In genomic region chr16:70789231-70789926, GRCh38 we compare ENCODE assay signal across 10 cellular contexts. TPM values are rescaled to one million over a fixed set of nuclear protein-coding genes. Genes with fewer than 3 reads are reported as not detected.
DNase-seq lines count a peak whose midpoint lies in the region; ATAC-seq and TF ChIP-seq lines count a peak whose summit lies in the region.
"Had no signal": no experiment of that assay in that cellular context is flagged by ENCODE, and none has a peak within 500 bp of the region (broad histone marks: within the 10 kb centered on the region; RNA-seq: fewer than 3 reads in every experiment).

No MANE protein-coding gene starts in this region.

- 82% methylated on average over 14 of the region's 14 CpGs for WGBS in liver

- no peak for TF ChIP-seq CTCF in colonic mucosa (IDR thresholded peaks at IDR 0.05)
- no peak for TF ChIP-seq CTCF in liver (IDR thresholded peaks at IDR 0.05; ENCODE audit: low read depth, low read length, missing input control)

- H3K36me3 ChIP-seq in colonic mucosa: no peaks in the 10 kb centered on the region
- H3K36me3 ChIP-seq in liver (ENCODE audit: control insufficient read depth in 4 of 4, insufficient read depth in 3 of 4, low read depth in 1 of 4, low read length in 3 of 4): peaks cover 3 to 21% (median 10%) of the 10 kb centered on the region in 4 donors

- H3K27ac ChIP-seq in colonic mucosa: no peak overlapping the region
- H3K27ac ChIP-seq in liver (ENCODE audit: low read depth in 1 of 2, low read length in 2 of 2): no peak overlapping the region

- H3K9ac ChIP-seq in colonic mucosa (ENCODE audit: low read depth in 2 of 2, low read length in 2 of 2) (no peak overlapping the region), liver (ENCODE audit: low read depth in 1 of 2, low read length in 2 of 2) (no peak overlapping the region)

- no peaks in the 10 kb centered on the region for H3K27me3 ChIP-seq in colonic mucosa
- H3K27me3 ChIP-seq in liver (ENCODE audit: control insufficient read depth in 4 of 4, insufficient read depth in 4 of 4, low read length in 3 of 4): no peaks in the 10 kb centered on the region

- TF ChIP-seq RAD21 in liver (IDR thresholded peaks at IDR 0.05): no peak

- DNase-seq in Right ventricle myocardium inferior (ENCODE audit: missing footprints): no peak
- DNase-seq in cardiac septum (ENCODE audit: low spot score): no peak
- peak; percentile 40 for DNase-seq in colonic mucosa
- DNase-seq in NCI-H187 (lab: John Stamatoyannopoulos, UW): no peak
- DNase-seq in SHP77 treated with DMSO at 0.1 percent for 48 hours (lab: John Stamatoyannopoulos, UW): no peak
- DNase-seq: activated T-cell treated with anti-CD3 and anti-CD28 coated beads, Interleukin-2, amount 50 U/mL, for 48 hours; NCI-H526 treated with DMSO at 0.1 percent for 48 hours had no signal

- intact Hi-C loops in Right ventricle myocardium inferior (cut with DNase I): no loop called here
- intact Hi-C loops in cardiac septum (cut with DNase I): no loop called here
- intact Hi-C loops in colonic mucosa (cut with DNase I): no loop called here

- H3K9me3 ChIP-seq in colonic mucosa (no peaks in the 10 kb centered on the region), liver (ENCODE audit: control insufficient read depth in 4 of 4, low read length in 3 of 4) (no peaks in the 10 kb centered on the region)

- no peaks in the 10 kb centered on the region for H3K4me1 ChIP-seq in colonic mucosa
- H3K4me1 ChIP-seq in liver (ENCODE audit: control insufficient read depth in 4 of 4, insufficient read depth in 4 of 4, low read length in 3 of 4): peaks cover 0 to 4% (median 2%) of the 10 kb centered on the region in 4 donors

- ATAC-seq in Right ventricle myocardium inferior (peak; percentile 43), HG03354 (IDR thresholded peaks at IDR 0.05; ENCODE audit: poor library complexity, severe bottlenecking, unreplicated experiment) (no peak), GM21423 (IDR thresholded peaks at IDR 0.05; ENCODE audit: unreplicated experiment) (no peak)

- H3K4me3 ChIP-seq in colonic mucosa (no peak overlapping the region), liver (ENCODE audit: low read depth in 1 of 3, low read length in 3 of 3) (no peak overlapping the region)

TF ChIP-seq in liver, 16 proteins besides CTCF, POLR2A, EP300 and RAD21:
- TF ChIP-seq JUND (IDR thresholded peaks at IDR 0.05): no peak
- TF ChIP-seq GABPA (IDR thresholded peaks at IDR 0.05 in 1 of 2, conservative IDR thresholded peaks at IDR 0.05 in 1 of 2): no peak
- TF ChIP-seq ATF3 (IDR thresholded peaks at IDR 0.05): peak; percentile 65

RNA-seq across cellular contexts. Expression of gene VAC14, which starts 11.6 kb away (rescaled TPM):
- 21.7 TPM for total RNA-seq in Right ventricle myocardium inferior
- total RNA-seq in cardiac septum: 19.0 TPM
- 10 to 100 TPM; 20.7 to 41.8 TPM for total RNA-seq in colonic mucosa
- 10 to 100 TPM; 17.7 to 23.3 TPM for total RNA-seq in liver
- 10 to 100 TPM; 16.7 to 29.8 TPM for polyA plus RNA-seq in liver
